Comparison of ENCODE assay signal across 8 cellular contexts in genomic region chr5:172939045-172939444, GRCh38. TPM values are rescaled to one million over a fixed set of nuclear protein-coding genes. Genes with fewer than 3 reads are reported as not detected.
DNase-seq lines count a peak whose midpoint lies in the region; ATAC-seq and TF ChIP-seq lines count a peak whose summit lies in the region.

No MANE protein-coding gene starts in this region.

- H3K9me3 ChIP-seq in breast epithelium (no peaks in the 10 kb centered on the region), PC-9 (ENCODE audit: insufficient read depth, low read depth) (no peaks in the 10 kb centered on the region)
- no peaks in the 10 kb centered on the region for H3K9me3 ChIP-seq in CD4-positive, alpha-beta T cell (ENCODE audit: control insufficient read depth, low read length)

- no peak overlapping the region for H3K27ac ChIP-seq in breast epithelium
- no peak overlapping the region for H3K27ac ChIP-seq in PC-9
- H3K27ac ChIP-seq in temporal lobe (ENCODE audit: low read depth, low read length): peak overlapping the region; percentile 62
- no peak overlapping the region for H3K27ac ChIP-seq in CD4-positive, alpha-beta T cell (ENCODE audit: low read depth, low read length)

- peak; percentile 40 for DNase-seq in MCF 10A (ENCODE audit: unreplicated experiment)
- DNase-seq in breast epithelium (ENCODE audit: low spot score in 2 of 2): no peak
- DNase-seq in PC-9: peak in 1 of 2 experiments; percentile 16
- DNase-seq in fibroblast of peridontal ligament (ENCODE audit: extremely low read depth): peak; percentile 17
- no peak for DNase-seq in mucosa of gallbladder (ENCODE audit: low spot score)
- DNase-seq in CD4-positive, alpha-beta T cell: no peak

- BruUV-seq in MCF 10A (replicated peaks; lab: Mats Ljungman, UMichigan) (no TSS peak), PC-9 (replicated peaks; lab: Mats Ljungman, UMichigan) (no TSS peak)

- H3K27me3 Mint-ChIP-seq in MCF 10A (ENCODE audit: insufficient read depth, unreplicated experiment): no peaks in the 10 kb centered on the region
- no peaks in the 10 kb centered on the region for H3K27me3 Mint-ChIP-seq in CD4-positive, alpha-beta T cell

- no peaks in the 10 kb centered on the region for H3K9me3 Mint-ChIP-seq in MCF 10A (ENCODE audit: unreplicated experiment)
- no peaks in the 10 kb centered on the region for H3K9me3 Mint-ChIP-seq in CD4-positive, alpha-beta T cell

- H2AFZ ChIP-seq in PC-9: no peak overlapping the region

- no peak overlapping the region for H3K27ac Mint-ChIP-seq in MCF 10A (ENCODE audit: low read depth, unreplicated experiment)
- H3K27ac Mint-ChIP-seq in CD4-positive, alpha-beta T cell: no peak overlapping the region

- H3F3A ChIP-seq in PC-9 (ENCODE audit: insufficient read depth, low read depth): no peaks in the 10 kb centered on the region

- TF ChIP-seq POLR2A in breast epithelium (IDR thresholded peaks at IDR 0.05): no peak

- no peaks in the 10 kb centered on the region for H3K79me2 ChIP-seq in PC-9 (ENCODE audit: low read depth)

- H3K9me2 ChIP-seq in PC-9 (ENCODE audit: insufficient read depth): no peaks in the 10 kb centered on the region

- peaks cover 84% of the 10 kb centered on the region for H3K36me3 Mint-ChIP-seq in MCF 10A (ENCODE audit: insufficient read depth, unreplicated experiment)
- peaks cover 47% of the 10 kb centered on the region for H3K36me3 Mint-ChIP-seq in CD4-positive, alpha-beta T cell (ENCODE audit: low read depth)

- POLR2A ChIA-PET in MCF 10A (lab: Yijun Ruan, JAX): interaction anchor here (1.0 to 1.6 kb wide), 3 partner anchors 52 to 172 kb away, joined by 3 to 4 read pairs (median 3); partner anchors contain the start of gene DUSP1
- POLR2A ChIA-PET in PC-9 (lab: Charles Lee; ENCODE audit: unreplicated experiment): no interaction called here
- POLR2A ChIA-PET in CD4-positive, alpha-beta T cell (lab: Charles Lee): no interaction called here

- no peak overlapping the region for H3K4me3 Mint-ChIP-seq in MCF 10A (ENCODE audit: unreplicated experiment)
- H3K4me3 Mint-ChIP-seq in CD4-positive, alpha-beta T cell: no peak overlapping the region

- H3K27me3 ChIP-seq in breast epithelium (no peaks in the 10 kb centered on the region), PC-9 (ENCODE audit: insufficient read depth, low read depth) (no peaks in the 10 kb centered on the region)
- no peaks in the 10 kb centered on the region for H3K27me3 ChIP-seq in CD4-positive, alpha-beta T cell (ENCODE audit: control insufficient read depth, insufficient read depth, low read length)

- H3K36me3 ChIP-seq in breast epithelium: no peaks in the 10 kb centered on the region
- 0 out of 2 replicates have a peak, but pooled peaks cover 10% of the 10 kb centered on the region for H3K36me3 ChIP-seq in PC-9 (ENCODE audit: low read depth)

- no peaks in the 10 kb centered on the region for H3K4me1 Mint-ChIP-seq in MCF 10A (ENCODE audit: insufficient read depth, unreplicated experiment)
- H3K4me1 Mint-ChIP-seq in CD4-positive, alpha-beta T cell (ENCODE audit: low read depth): no peaks in the 10 kb centered on the region

- no peak for ATAC-seq in GM21723 (IDR thresholded peaks at IDR 0.05; ENCODE audit: unreplicated experiment)
- no peak for ATAC-seq in CD4-positive, alpha-beta T cell (ENCODE audit: poor library complexity)

- peak; percentile 52 for TF ChIP-seq CTCF in MCF 10A (IDR thresholded peaks at IDR 0.05; ENCODE audit: unreplicated experiment)
- TF ChIP-seq CTCF in breast epithelium (IDR thresholded peaks at IDR 0.05): no peak
- peak; percentile 50 for TF ChIP-seq CTCF in PC-9 (conservative IDR thresholded peaks at IDR 0.05)
- TF ChIP-seq CTCF in CD4-positive, alpha-beta T cell (IDR thresholded peaks at IDR 0.05): no peak

- H3K4me2 ChIP-seq in PC-9: no peak overlapping the region

- CTCF ChIA-PET in MCF 10A (lab: Yijun Ruan, JAX) (interaction anchor here (0.6 to 26.7 kb wide), 10 partner anchors 10 to 1034 kb away, joined by 3 to 604 read pairs (median 4); partner anchors contain the start of genes BNIP1 and RPL26L1), PC-9 (lab: Charles Lee) (interaction anchor here (0.5 to 0.7 kb wide), 3 partner anchors 205 to 266 kb away, joined by 3 read pairs; no protein-coding TSS in a partner anchor)
- CTCF ChIA-PET in CD4-positive, alpha-beta T cell (lab: Charles Lee): interaction anchor here (1.7 kb wide), 1 partner anchor 224 kb away, joined by 5 read pairs; no protein-coding TSS in a partner anchor

- H3K4me3 ChIP-seq in breast epithelium (no peak overlapping the region), PC-9 (no peak overlapping the region)

- no peaks in the 10 kb centered on the region for H4K20me1 ChIP-seq in PC-9 (ENCODE audit: insufficient read depth)

- no peaks in the 10 kb centered on the region for H3K4me1 ChIP-seq in breast epithelium
- H3K4me1 ChIP-seq in PC-9 (replicated peaks; ENCODE audit: insufficient read depth): no peaks in the 10 kb centered on the region

- intact Hi-C loops in MCF 10A (cut with micrococcal nuclease) (no loop called here), breast epithelium (cut with DNase I; ENCODE audit: low total_unique reads) (no loop called here), PC-9 (cut with micrococcal nuclease; ENCODE audit: unreplicated experiment) (no loop called here)
- intact Hi-C loops in CD4-positive, alpha-beta T cell (cut with DNase I, micrococcal nuclease): no loop called here

RNA-seq across cellular contexts. Expression of gene RPL26L1, which starts 20.2 kb away (rescaled TPM):
- total RNA-seq in MCF 10A (2022): 103 and 119 TPM in 2 replicates
- total RNA-seq in breast epithelium: 10 to 100 TPM; 21.4 to 34.1 (median 22.0) TPM
- total RNA-seq in PC-9 (2021): 54.4 and 87.1 TPM in 2 replicates
- 19.7 TPM for total RNA-seq in temporal lobe
- 26.0 TPM for total RNA-seq in mucosa of gallbladder
- 10 to 100 TPM; 10.0 to 10.5 TPM for total RNA-seq in CD4-positive, alpha-beta T cell

RNA-seq across cellular contexts. Expression of gene ATP6V0E1, which starts 44.5 kb away (rescaled TPM):
- total RNA-seq in MCF 10A (2022): 171 and 243 TPM in 2 replicates
- 100 to 1,000 TPM; 173 to 219 (median 185) TPM for total RNA-seq in breast epithelium
- 190 and 251 TPM in 2 replicates for total RNA-seq in PC-9 (2021)
- 21.4 TPM for total RNA-seq in temporal lobe
- total RNA-seq in mucosa of gallbladder: 260 TPM
- 10 to 100 TPM; 31.1 to 31.9 TPM for total RNA-seq in CD4-positive, alpha-beta T cell

Comparison
In these comparisons a context has a peak if more than half of its experiments do, and no peak if none do; other contexts are left out.
1. DNase-seq: peak in MCF 10A (single experiment) and fibroblast of peridontal ligament (single experiment); none in breast epithelium (0 of 2), mucosa of gallbladder (single experiment) and CD4-positive, alpha-beta T cell (0 of 10).
2. CTCF ChIP-seq: peak in MCF 10A (single experiment) and PC-9 (single experiment); none in breast epithelium (0 of 3) and CD4-positive, alpha-beta T cell (single experiment).